Comparison of ENCODE assay signal across 9 cellular contexts in the genomic region with DNA sequence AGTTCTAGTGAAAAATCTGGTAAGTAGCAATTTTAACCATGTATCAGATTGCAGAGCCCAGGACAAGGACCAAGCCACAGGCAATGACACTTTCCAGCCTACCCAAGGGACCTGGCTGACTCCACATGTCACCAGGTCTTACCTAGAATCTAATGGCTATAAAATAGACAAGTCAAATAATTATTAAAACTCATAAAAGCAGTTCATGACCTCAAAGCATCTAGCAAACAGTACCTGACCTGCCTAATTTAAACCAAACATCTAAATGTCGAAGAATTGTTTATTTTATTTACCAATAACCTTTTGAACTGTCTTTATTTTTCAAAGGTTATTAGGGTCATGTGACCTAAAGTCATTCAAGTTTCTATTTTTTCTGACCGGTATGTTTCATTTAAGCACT. TPM values are rescaled to one million over a fixed set of nuclear protein-coding genes. Genes with fewer than 3 reads are reported as not detected.
"Had no signal": no experiment of that assay in that cellular context is flagged by ENCODE, and none has a peak within 500 bp of the region (broad histone marks: within the 10 kb centered on the region; RNA-seq: fewer than 3 reads in every experiment).

No MANE protein-coding gene starts in this region.

- H3K9ac ChIP-seq: GM23248 had no signal

- H3K4me3 ChIP-seq: GM23248, HAP-1 had no signal

- DNase-seq: GM23248, GOT3, H7, HFFc6, IMR-90, KBM-7 had no signal

- H3K36me3 ChIP-seq: HAP-1 had no signal

- H2AFZ ChIP-seq: GM23248 had no signal

- FAIRE-seq: HTR-8/SVneo had no signal

- H3K4me1 ChIP-seq: HAP-1 had no signal

- H3K9me3 ChIP-seq: HAP-1 had no signal

- ATAC-seq: HCT116 had no signal

- H3K27ac ChIP-seq: GM23248 had no signal

RNA-seq across cellular contexts. Expression of gene MKRN3, which starts 35.6 kb away (rescaled TPM):
- total RNA-seq: H7 had no signal
